ENCODE assay signal across 24 cellular contexts in the genomic region with DNA sequence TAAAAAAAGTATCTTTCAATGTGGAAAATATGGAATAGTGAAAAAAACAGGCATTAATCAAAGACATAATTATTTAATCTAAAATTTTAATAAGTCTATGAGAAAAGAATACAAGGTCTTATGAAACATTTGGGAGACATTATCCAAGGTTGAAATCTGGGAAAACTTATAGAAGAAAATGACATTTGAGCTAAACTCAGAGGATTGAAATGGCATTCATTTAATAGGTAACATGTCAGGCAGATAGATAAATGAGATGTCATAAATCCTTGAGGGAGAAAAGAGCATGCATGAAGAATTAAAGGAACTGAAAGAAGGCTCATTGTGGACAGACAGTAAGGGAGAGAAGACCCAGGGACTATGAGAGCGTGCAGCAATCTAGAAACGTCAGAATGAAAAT.
"Had no signal": no experiment of that assay in that cellular context is flagged by ENCODE, and none has a peak within 500 bp of the region (broad histone marks: within the 10 kb centered on the region; RNA-seq: fewer than 3 reads in every experiment).

No MANE protein-coding gene starts in this region.

- H3K4me3 ChIP-seq: colonic mucosa, esophagus squamous epithelium, gastrocnemius medialis, heart right ventricle, left lung, lower lobe of right lung, mucosa of descending colon had no signal

- DNase-seq: colonic mucosa; cortex of kidney; effector CD8-positive, alpha-beta T cell; effector memory CD8-positive, alpha-beta T cell; endodermal cell; erythroblast; esophagus squamous epithelium; foreskin fibroblast; foreskin melanocyte; gastrocnemius medialis; glutamatergic neuron; head of caudate nucleus; heart right ventricle; hippocampal formation; left cardiac atrium; left lung; lower lobe of right lung; mesenchymal stem cell; mucosa of descending colon; naive B cell had no signal

- H3K27ac ChIP-seq: colonic mucosa, epithelial cell of prostate, esophagus squamous epithelium, gastrocnemius medialis, heart right ventricle, left lung, lower lobe of right lung had no signal

- H3K36me3 Mint-ChIP-seq: mesothelial cell of epicardium, naive B cell had no signal

- H3K27ac Mint-ChIP-seq: dendritic cell treated with granulocyte-macrophage colony-stimulating factor and Interleukin-4, amounts not matched to agents 40 ng/mL and 50 ng/mL, for 4 days; effector memory CD8-positive, alpha-beta T cell; endodermal cell; mesothelial cell of epicardium; naive B cell had no signal

- H3K4me1 Mint-ChIP-seq: naive B cell had no signal

- H3K27me3 Mint-ChIP-seq: dendritic cell treated with granulocyte-macrophage colony-stimulating factor and Interleukin-4, amounts not matched to agents 40 ng/mL and 50 ng/mL, for 4 days; effector memory CD8-positive, alpha-beta T cell; naive B cell had no signal

- H3K9me3 Mint-ChIP-seq: dendritic cell treated with granulocyte-macrophage colony-stimulating factor and Interleukin-4, amounts not matched to agents 40 ng/mL and 50 ng/mL, for 4 days had no signal

- H3K4me3 Mint-ChIP-seq: dendritic cell treated with granulocyte-macrophage colony-stimulating factor and Interleukin-4, amounts not matched to agents 40 ng/mL and 50 ng/mL, for 4 days; effector memory CD8-positive, alpha-beta T cell; endodermal cell; mesothelial cell of epicardium; naive B cell had no signal

- ATAC-seq: effector memory CD8-positive, alpha-beta T cell; esophagus mucosa; gastrocnemius medialis; heart right ventricle; left cardiac atrium; left lung; lower lobe of right lung; mucosa of descending colon had no signal

- H3K4me1 ChIP-seq: colonic mucosa, esophagus squamous epithelium, gastrocnemius medialis, heart right ventricle, left lung, lower lobe of right lung had no signal

- H3K27me3 ChIP-seq: colonic mucosa, esophagus squamous epithelium, gastrocnemius medialis, heart right ventricle, left lung had no signal

- H3K9me3 ChIP-seq: colonic mucosa, esophagus squamous epithelium, left lung, lower lobe of right lung, mucosa of descending colon had no signal

- H3K36me3 ChIP-seq: colonic mucosa, esophagus squamous epithelium, gastrocnemius medialis, heart right ventricle, left lung, lower lobe of right lung had no signal
